18 cellular contexts compared by ENCODE assay signal in genomic region chr9:78368236-78368635, GRCh38.
DNase-seq lines count a peak whose midpoint lies in the region; ATAC-seq and TF ChIP-seq lines count a peak whose summit lies in the region.
"Had no signal": no experiment of that assay in that cellular context is flagged by ENCODE, and none has a peak within 500 bp of the region (broad histone marks: within the 10 kb centered on the region; RNA-seq: fewer than 3 reads in every experiment).

No MANE protein-coding gene starts in this region.

- no peak overlapping the region for H3K18ac ChIP-seq in mesenchymal stem cell (ENCODE audit: low read depth in 1 of 2, low read length in 2 of 2)

- DNase-seq in HCT116 (ENCODE audit: low read depth, low spot score), result no peak
- no peak for DNase-seq in WTC11 (ENCODE audit: low spot score)
- DNase-seq in mesenchymal stem cell, result no peak
- no peak for DNase-seq in activated T-cell treated with anti-CD3 and anti-CD28 coated beads, Interleukin-2, amount 50 U/mL, for 24 hours
- no peak for DNase-seq in HCEC 1CT
- DNase-seq in Peyer's patch, result no peak
- DNase-seq in posterior vena cava (ENCODE audit: low spot score), result no peak
- DNase-seq: CD8-positive, alpha-beta T cell; DMS79; KBM-7; NCI-H1694 treated with DMSO at 0.1 percent for 48 hours; NCI-H2227 treated with DMSO at 0.1 percent for 48 hours; NCI-H510A treated with DMSO at 0.1 percent for 48 hours; NCI-H82; PC-3; SJCRH30 had no signal

- no TSS peak for BruUV-seq in HCT116 (replicated peaks; lab: Mats Ljungman, UMichigan)

- WGBS in mesenchymal stem cell, result 90% methylated on average over 6 of the region's 6 CpGs

- no peaks in the 10 kb centered on the region for H3K36me3 Mint-ChIP-seq in WTC11
- no peaks in the 10 kb centered on the region for H3K36me3 Mint-ChIP-seq in activated T-cell treated with anti-CD3 and anti-CD28 coated beads, Interleukin-2, amount 50 U/mL, for 24 hours (ENCODE audit: low read depth)
- H3K36me3 Mint-ChIP-seq: CD8-positive, alpha-beta T cell had no signal

- H3K27me3 ChIP-seq in ACC112 (ENCODE audit: insufficient read depth, low read length), result peaks cover 21% of the 10 kb centered on the region
- H3K27me3 ChIP-seq in HCT116 (ENCODE audit: insufficient read depth, low read length), result peaks cover 10% of the 10 kb centered on the region; the same call in 1 of the 2 replicates
- peaks cover 0 to 26% of the 10 kb centered on the region in 2 experiments for H3K27me3 ChIP-seq in mesenchymal stem cell (ENCODE audit: control insufficient read depth in 1 of 2, insufficient read depth in 1 of 2, low read length in 2 of 2)
- H3K27me3 ChIP-seq in Peyer's patch, result no peaks in the 10 kb centered on the region
- H3K27me3 ChIP-seq: BLaER1, SJCRH30 had no signal

- H3K9ac ChIP-seq in HCT116 (ENCODE audit: low read length) (no peak overlapping the region), mesenchymal stem cell (ENCODE audit: low read length) (no peak overlapping the region)
- H3K9ac ChIP-seq: BLaER1 had no signal

- peak overlapping the region; percentile 45 for H2AK5ac ChIP-seq in mesenchymal stem cell (ENCODE audit: low read length, severe bottlenecking)

- H2BK5ac ChIP-seq in mesenchymal stem cell (ENCODE audit: low read depth, low read length, poor library complexity, severe bottlenecking), result no peak overlapping the region

- TF ChIP-seq RAD21 in HCT116 (IDR thresholded peaks at IDR 0.05; ENCODE audit: low read depth), result no peak

- H3K36me3 ChIP-seq in ACC112 (ENCODE audit: insufficient read depth, low read length), result no peaks in the 10 kb centered on the region
- no peaks in the 10 kb centered on the region for H3K36me3 ChIP-seq in HCT116 (ENCODE audit: control insufficient read depth in 1 of 2, insufficient read depth in 2 of 2, low read length in 2 of 2)
- no peaks in the 10 kb centered on the region for H3K36me3 ChIP-seq in mesenchymal stem cell (ENCODE audit: control insufficient read depth in 1 of 2, insufficient read depth in 2 of 2, low read depth in 1 of 2, low read length in 2 of 2)
- H3K36me3 ChIP-seq in Peyer's patch, result no peaks in the 10 kb centered on the region
- H3K36me3 ChIP-seq: BLaER1, SJCRH30 had no signal

- no peaks in the 10 kb centered on the region for H3K27me3 Mint-ChIP-seq in WTC11 (ENCODE audit: low read depth)
- peaks cover 27% of the 10 kb centered on the region for H3K27me3 Mint-ChIP-seq in activated T-cell treated with anti-CD3 and anti-CD28 coated beads, Interleukin-2, amount 50 U/mL, for 24 hours

- H3K9me3 Mint-ChIP-seq in WTC11, result no peaks in the 10 kb centered on the region
- H3K9me3 Mint-ChIP-seq in activated T-cell treated with anti-CD3 and anti-CD28 coated beads, Interleukin-2, amount 50 U/mL, for 24 hours, result no peaks in the 10 kb centered on the region
- H3K9me3 Mint-ChIP-seq: CD8-positive, alpha-beta T cell had no signal

- H3K9me3 ChIP-seq in HCT116 (ENCODE audit: control insufficient read depth in 1 of 2, insufficient read depth in 1 of 2, low read depth in 1 of 2, low read length in 2 of 2), result no peaks in the 10 kb centered on the region
- no peaks in the 10 kb centered on the region for H3K9me3 ChIP-seq in mesenchymal stem cell (ENCODE audit: control insufficient read depth, low read length)
- no peaks in the 10 kb centered on the region for H3K9me3 ChIP-seq in Peyer's patch
- H3K9me3 ChIP-seq: BLaER1, SJCRH30 had no signal

- no peak overlapping the region for H4K91ac ChIP-seq in mesenchymal stem cell (ENCODE audit: low read length)

- TF ChIP-seq POLR2A in HCT116 (IDR thresholded peaks at IDR 0.05; ENCODE audit: borderline replicate concordance, extremely low read depth, insufficient read depth, insufficient read length) (no peak), Peyer's patch (IDR thresholded peaks at IDR 0.05) (no peak)

- no peak overlapping the region for H3K4ac ChIP-seq in mesenchymal stem cell (ENCODE audit: low read depth in 1 of 2, low read length in 2 of 2)

- H2BK120ac ChIP-seq in mesenchymal stem cell (ENCODE audit: low read depth, low read length), result no peak overlapping the region

- no peak overlapping the region for H3K14ac ChIP-seq in mesenchymal stem cell (ENCODE audit: low read length in 2 of 2)

- no peak for TF ChIP-seq CTCF in HCT116 (IDR thresholded peaks at IDR 0.05 in 2 of 3, conservative IDR thresholded peaks at IDR 0.05 in 1 of 3; ENCODE audit: borderline replicate concordance in 1 of 3, insufficient read depth in 1 of 3, low read depth in 2 of 3, low read length in 2 of 3)
- TF ChIP-seq CTCF in WTC11 (IDR thresholded peaks at IDR 0.05), result no peak
- no peak for TF ChIP-seq CTCF in Peyer's patch (IDR thresholded peaks at IDR 0.05)

- H3K79me1 ChIP-seq in mesenchymal stem cell (replicated peaks; ENCODE audit: low read length, poor library complexity, severe bottlenecking), result no peaks in the 10 kb centered on the region

- RAD21 ChIA-PET in HCT116 (lab: Charles Lee; ENCODE audit: low non-redundant PET in 1 of 2, low total read pairs in 2 of 2, uncharacterized antibody in 2 of 2, unreplicated experiment in 2 of 2), result no interaction called here

- H3K9me2 ChIP-seq in HCT116 (ENCODE audit: insufficient read depth), result no peaks in the 10 kb centered on the region

- no peak overlapping the region for H3K27ac ChIP-seq in ACC112 (ENCODE audit: low read depth, low read length)
- H3K27ac ChIP-seq in HCT116 (ENCODE audit: low read depth, low read length), result no peak overlapping the region
- no peak overlapping the region for H3K27ac ChIP-seq in mesenchymal stem cell (ENCODE audit: low read length, poor library complexity, severe bottlenecking)
- no peak overlapping the region for H3K27ac ChIP-seq in Peyer's patch
- H3K27ac ChIP-seq: BLaER1, SJCRH30 had no signal

- H3K79me2 ChIP-seq in ACC112 (ENCODE audit: control insufficient read depth, insufficient read depth, low read length, unreplicated experiment) (no peaks in the 10 kb centered on the region), HCT116 (ENCODE audit: insufficient read depth, low read length) (no peaks in the 10 kb centered on the region)

- H2AFZ ChIP-seq in ACC112 (ENCODE audit: low read length, unreplicated experiment), result peak overlapping the region; percentile 45
- H2AFZ ChIP-seq in HCT116 (ENCODE audit: low read depth, low read length, poor library complexity, severe bottlenecking), result no peak overlapping the region
- H2AFZ ChIP-seq in mesenchymal stem cell (ENCODE audit: low read depth, low read length), result no peak overlapping the region

- intact Hi-C loops in HCT116 (cut with micrococcal nuclease) (loop anchor here (10.0 kb wide), 1 partner anchor 393 kb away; no protein-coding TSS in a partner anchor), posterior vena cava (cut with DNase I) (no loop called here)

- no peak overlapping the region for H4K8ac ChIP-seq in mesenchymal stem cell (ENCODE audit: low read length)

- peaks cover 5% of the 10 kb centered on the region for H3K4me1 ChIP-seq in ACC112 (ENCODE audit: control insufficient read depth, insufficient read depth, low read length, unreplicated experiment)
- H3K4me1 ChIP-seq in HCT116 (ENCODE audit: control insufficient read depth in 1 of 2, insufficient read depth in 2 of 2, low read length in 2 of 2), result peaks cover 0 to 8% of the 10 kb centered on the region in 2 experiments; a peak in 1 of 4 replicates
- peaks cover 6% of the 10 kb centered on the region for H3K4me1 ChIP-seq in mesenchymal stem cell (ENCODE audit: control insufficient read depth, insufficient read depth, low read depth, low read length)
- H3K4me1 ChIP-seq in Peyer's patch, result no peaks in the 10 kb centered on the region
- H3K4me1 ChIP-seq: BLaER1 had no signal

- ATAC-seq in HCT116, result no peak
- no peak for ATAC-seq in WTC11
- ATAC-seq: CD8-positive, alpha-beta T cell; PC-3 had no signal

- H2BK15ac ChIP-seq in mesenchymal stem cell (ENCODE audit: low read depth, poor library complexity, severe bottlenecking), result no peak overlapping the region

- H3K4me3 ChIP-seq in ACC112 (ENCODE audit: low read depth, low read length) (no peak overlapping the region), HCT116 (replicated peaks in 1 of 2; ENCODE audit: low read depth in 1 of 2, low read length in 2 of 2) (no peak overlapping the region), mesenchymal stem cell (ENCODE audit: insufficient read depth in 1 of 2, low read depth in 1 of 2, low read length in 2 of 2) (no peak overlapping the region), Peyer's patch (no peak overlapping the region)
- H3K4me3 ChIP-seq: BLaER1, SJCRH30 had no signal

- H3K4me2 ChIP-seq in HCT116 (ENCODE audit: low read length) (peak overlapping the region; percentile 26; the same call in 1 of the 2 replicates), mesenchymal stem cell (ENCODE audit: low read length, poor library complexity, severe bottlenecking) (no peak overlapping the region)
- H3K4me2 ChIP-seq: BLaER1 had no signal

- no peak overlapping the region for H3K23ac ChIP-seq in mesenchymal stem cell (ENCODE audit: low read length in 2 of 2)

- peaks cover 43% of the 10 kb centered on the region for H3K4me1 Mint-ChIP-seq in WTC11
- no peaks in the 10 kb centered on the region for H3K4me1 Mint-ChIP-seq in activated T-cell treated with anti-CD3 and anti-CD28 coated beads, Interleukin-2, amount 50 U/mL, for 24 hours (ENCODE audit: low read depth)

- peak overlapping the region; percentile 85 for H3K27ac Mint-ChIP-seq in WTC11
- no peak overlapping the region for H3K27ac Mint-ChIP-seq in activated T-cell treated with anti-CD3 and anti-CD28 coated beads, Interleukin-2, amount 50 U/mL, for 24 hours
- H3K27ac Mint-ChIP-seq: CD8-positive, alpha-beta T cell had no signal

- no peak overlapping the region for H2BK12ac ChIP-seq in mesenchymal stem cell (ENCODE audit: low read length in 2 of 2)

- CTCF ChIA-PET in HCT116 (lab: Charles Lee) (interaction anchor here (1.2 to 2.1 kb wide), 4 partner anchors 10 to 219 kb away, joined by 3 to 8 read pairs (median 5); no protein-coding TSS in a partner anchor), WTC11 (lab: Charles Lee) (interaction anchor here (0.7 to 1.7 kb wide), 7 partner anchors 14 to 1381 kb away, joined by 3 to 6 read pairs (median 5); no protein-coding TSS in a partner anchor)

- POLR2A ChIA-PET in HCT116 (lab: Charles Lee) (no interaction called here), WTC11 (lab: Charles Lee) (interaction anchor here (0.6 to 1.2 kb wide), 3 partner anchors 44 to 251 kb away, joined by 3 read pairs; no protein-coding TSS in a partner anchor)

- no peaks in the 10 kb centered on the region for H4K20me1 ChIP-seq in HCT116 (ENCODE audit: insufficient read depth)
- H4K20me1 ChIP-seq: BLaER1 had no signal

- H3K4me3 Mint-ChIP-seq in WTC11, result no peak overlapping the region
- H3K4me3 Mint-ChIP-seq in activated T-cell treated with anti-CD3 and anti-CD28 coated beads, Interleukin-2, amount 50 U/mL, for 24 hours, result no peak overlapping the region
- H3K4me3 Mint-ChIP-seq: CD8-positive, alpha-beta T cell had no signal

TF ChIP-seq in HCT116, 20 proteins besides CTCF, POLR2A, EP300 and RAD21 (continues in another document):
- TF ChIP-seq ZNF274 (IDR thresholded peaks at IDR 0.05; ENCODE audit: low read depth, low read length) (no peak), EZH2phosphoT487 (IDR thresholded peaks at IDR 0.05; ENCODE audit: borderline replicate concordance) (no peak)
